8 cellular contexts compared by ENCODE assay signal in the genomic region with DNA sequence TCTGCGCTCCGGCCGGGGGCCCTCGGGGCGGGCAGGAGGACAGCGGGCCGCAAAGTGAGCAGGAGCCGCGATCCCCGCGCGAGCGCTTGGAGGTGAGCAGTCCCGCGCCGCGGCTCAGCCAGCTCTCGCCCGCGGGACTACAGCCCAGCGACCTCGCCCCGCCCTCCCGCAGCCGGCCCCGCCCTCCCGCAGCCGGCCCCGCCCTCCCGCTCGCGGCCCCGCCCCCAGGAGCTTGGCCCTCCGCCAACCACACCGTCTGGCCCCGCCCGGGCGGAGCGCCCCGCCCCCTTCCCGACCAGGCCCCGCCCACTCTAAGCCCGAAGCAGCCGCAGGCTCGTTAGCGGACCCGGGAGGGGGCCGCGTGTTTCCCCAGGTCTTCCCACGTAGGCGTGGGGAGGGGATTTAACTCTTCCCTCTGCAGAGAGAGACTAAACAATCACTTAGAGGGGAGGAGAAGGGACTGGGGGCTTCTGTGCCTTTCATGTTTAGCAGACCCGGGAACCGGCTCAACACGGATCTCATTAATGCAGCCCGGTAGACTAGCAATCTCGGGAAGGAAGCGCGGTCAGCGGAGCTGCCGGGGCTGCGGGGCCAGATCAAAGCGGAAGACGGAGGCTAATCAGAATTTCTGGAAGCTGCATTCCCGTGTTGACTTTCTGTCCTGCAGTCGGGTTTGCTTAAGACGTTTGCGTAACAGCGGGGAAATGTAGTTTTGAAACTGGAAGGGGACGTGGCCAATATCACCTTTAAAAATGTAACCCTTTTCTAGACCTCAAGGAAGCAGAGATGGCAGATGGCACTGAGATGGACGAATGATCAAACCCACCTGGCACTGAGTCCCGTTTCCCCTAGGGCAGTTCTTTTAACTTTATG. TPM values are rescaled to one million over a fixed set of nuclear protein-coding genes. Genes with fewer than 3 reads are reported as not detected.
A peak's percentile ranks its signal among the peaks of the same experiment; 100 is the strongest.
DNase-seq lines count a peak whose midpoint lies in the region; ATAC-seq and TF ChIP-seq lines count a peak whose summit lies in the region.

A gene (minus strand): TSS at position 139 of the 873 bp plus-strand sequence. CDS start 480 bp downstream, outside the sequence.

- H3K36me3 Mint-ChIP-seq in activated naive CD4-positive, alpha-beta T cell treated with anti-CD3 and anti-CD28 coated beads, Interleukin-2, amount 50 U/mL, for 24 hours, result no peaks in the 10 kb centered on the region

- H3K36me3 ChIP-seq in RWPE2 (ENCODE audit: low read depth), result peaks cover 6% of the 10 kb centered on the region; the same call in 1 of the 2 replicates
- no peaks in the 10 kb centered on the region for H3K36me3 ChIP-seq in tibial nerve

- H3K27me3 ChIP-seq in RWPE2 (ENCODE audit: insufficient read depth, poor library complexity, severe bottlenecking) (no peaks in the 10 kb centered on the region), tibial nerve (no peaks in the 10 kb centered on the region)

- peak in 1 of 2 donors; percentile 58 for TF ChIP-seq EP300 in tibial nerve (IDR thresholded peaks at IDR 0.05)

- H3K27me3 Mint-ChIP-seq in activated naive CD4-positive, alpha-beta T cell treated with anti-CD3 and anti-CD28 coated beads, Interleukin-2, amount 50 U/mL, for 24 hours, result peaks cover 56% of the 10 kb centered on the region

- H3K4me3 ChIP-seq in RWPE2 (ENCODE audit: severe bottlenecking) (peak within 1 kb of the TSS; percentile 93), tibial nerve (peak within 1 kb of the TSS; percentile 65 to 84 (median 74))

- H3K9me3 ChIP-seq in RWPE2 (ENCODE audit: severe bottlenecking), result no peaks in the 10 kb centered on the region
- H3K9me3 ChIP-seq in tibial nerve, result no peaks in the 10 kb centered on the region

- H3K4me1 ChIP-seq in RWPE2 (ENCODE audit: insufficient read depth, poor library complexity, severe bottlenecking), result peaks cover 24% of the 10 kb centered on the region
- H3K4me1 ChIP-seq in tibial nerve, result peaks cover 0 to 29% (median 2%) of the 10 kb centered on the region in 4 donors

- peak in 10 of 14 donors; percentile 22 to 70 (median 40) for DNase-seq in C1 segment of cervical spinal cord (lab: John Stamatoyannopoulos, UW)
- peak; percentile 78 for DNase-seq in HT1080 (ENCODE audit: low read depth)
- DNase-seq in RWPE2 (ENCODE audit: low spot score), result peak; percentile 80
- DNase-seq in glomerular endothelial cell (ENCODE audit: extremely low read depth, low read depth, low spot score), result no peak
- DNase-seq in non-pigmented ciliary epithelial cell (ENCODE audit: low read depth), result peak; percentile 34
- peak; percentile 60 to 70 for DNase-seq in tibial nerve (ENCODE audit: low spot score in 2 of 2)

- peaks cover 17% of the 10 kb centered on the region for H3K4me1 Mint-ChIP-seq in activated naive CD4-positive, alpha-beta T cell treated with anti-CD3 and anti-CD28 coated beads, Interleukin-2, amount 50 U/mL, for 24 hours

- WGBS in tibial nerve, 2 donors, result 1 to 4% methylated on average over 24 to 25 of the region's 71 CpGs

- no peaks in the 10 kb centered on the region for H3K9me3 Mint-ChIP-seq in activated naive CD4-positive, alpha-beta T cell treated with anti-CD3 and anti-CD28 coated beads, Interleukin-2, amount 50 U/mL, for 24 hours

- H3K27ac Mint-ChIP-seq in activated naive CD4-positive, alpha-beta T cell treated with anti-CD3 and anti-CD28 coated beads, Interleukin-2, amount 50 U/mL, for 24 hours, result no peak within 1 kb of the TSS

- H3K4me3 Mint-ChIP-seq in activated naive CD4-positive, alpha-beta T cell treated with anti-CD3 and anti-CD28 coated beads, Interleukin-2, amount 50 U/mL, for 24 hours, result peak within 1 kb of the TSS; percentile 81

- ATAC-seq in GM19463 (IDR thresholded peaks at IDR 0.05; ENCODE audit: unreplicated experiment), result peak; percentile 59
- ATAC-seq in RWPE2 (ENCODE audit: low read depth), result peak; percentile 62

- TF ChIP-seq POLR2A in tibial nerve (IDR thresholded peaks at IDR 0.05), result peak; percentile 15 to 55

- H3K27ac ChIP-seq in RWPE2 (ENCODE audit: poor library complexity, severe bottlenecking), result peak within 1 kb of the TSS; percentile 87
- H3K27ac ChIP-seq in tibial nerve, result peak within 1 kb of the TSS; percentile 54 to 83 (median 74)

- TF ChIP-seq CTCF in RWPE2 (IDR thresholded peaks at IDR 0.05; ENCODE audit: poor library complexity, severe bottlenecking) (no peak), tibial nerve (IDR thresholded peaks at IDR 0.05) (no peak)

RNA-seq across cellular contexts. Expression of the gene that starts here (rescaled TPM):
- 54.6 and 61.2 TPM in 2 replicates for total RNA-seq in HT1080 (2014; rRNA removed; shearing (Covaris generic))
- 30.3 and 35.9 TPM in 2 replicates for polyA plus RNA-seq in HT1080 (2015; cell fraction: cytosol; rRNA removed)
- 53.0 and 56.3 TPM in 2 replicates for polyA plus RNA-seq in HT1080 (2015; cell fraction: nucleus; rRNA removed)
- total RNA-seq in glomerular endothelial cell (76.9 and 167 TPM in 2 replicates), tibial nerve (10 to 100 TPM; 30.6 to 55.9 (median 38.2) TPM)
